ENCODE assay signal across 1 cellular context in genomic region chr16:56984639-56985038, GRCh38.
TF ChIP-seq lines count a peak whose summit lies in the region.

No MANE protein-coding gene starts in this region.

TF ChIP-seq in SK-N-SH, 30 proteins besides CTCF, POLR2A, EP300 and RAD21 (continued from another document):
- TF ChIP-seq CHD2 (IDR thresholded peaks at IDR 0.05; ENCODE audit: low read length, partially characterized antibody) (no peak), FOXM1 (IDR thresholded peaks at IDR 0.05; ENCODE audit: low read depth) (no peak), TAF1 (IDR thresholded peaks at IDR 0.05; ENCODE audit: borderline replicate concordance, low read depth, low read length) (no peak), YY1 (IDR thresholded peaks at IDR 0.05; ENCODE audit: low read depth) (no peak), RXRA (IDR thresholded peaks at IDR 0.05; ENCODE audit: borderline replicate concordance, low read depth) (no peak), JUND (IDR thresholded peaks at IDR 0.05) (no peak), MEF2A (IDR thresholded peaks at IDR 0.05; ENCODE audit: borderline replicate concordance, low read depth) (no peak), NRF1 (IDR thresholded peaks at IDR 0.05; ENCODE audit: low read depth, low read length) (no peak), SIN3A (IDR thresholded peaks at IDR 0.05; ENCODE audit: borderline replicate concordance, low read depth, low read length) (no peak)
